ENCODE assay signal across 8 cellular contexts in genomic region chr2:43169091-43169936, GRCh38. TPM values are rescaled to one million over a fixed set of nuclear protein-coding genes. Genes with fewer than 3 reads are reported as not detected.
A peak's percentile ranks its signal among the peaks of the same experiment; 100 is the strongest.
DNase-seq lines count a peak whose midpoint lies in the region; ATAC-seq, FAIRE-seq and TF ChIP-seq lines count a peak whose summit lies in the region.

No MANE protein-coding gene starts in this region.

- WGBS in HepG2 (ENCODE audit: low lambda C conversion rate) = 71% methylated on average over 22 of the region's 24 CpGs

- intact Hi-C loops in HepG2 (cut with micrococcal nuclease; ENCODE audit: unreplicated experiment) (loop anchor here (5.0 kb wide), 1 partner anchor 342 kb away; no protein-coding TSS in a partner anchor), tibial artery (cut with DNase I; ENCODE audit: low total_unique reads) (no loop called here)

- no peak for TF ChIP-seq RAD21 in HepG2 (CRISPR knock-in tag; IDR thresholded peaks at IDR 0.05)

- no peak overlapping the region for H2AFZ ChIP-seq in HepG2 (ENCODE audit: low read length)

- TF ChIP-seq POLR2A in HepG2 (IDR thresholded peaks at IDR 0.05; ENCODE audit: insufficient read depth in 1 of 2, low read depth in 2 of 2, low read length in 2 of 2) = no peak

- no peaks in the 10 kb centered on the region for H3K36me3 ChIP-seq in HepG2 (replicated peaks in 1 of 2; ENCODE audit: control insufficient read depth in 1 of 2, insufficient read depth in 2 of 2, low read length in 2 of 2)
- no peaks in the 10 kb centered on the region for H3K36me3 ChIP-seq in tibial artery

- H3K9me3 Mint-ChIP-seq in activated naive CD4-positive, alpha-beta T cell treated with anti-CD3 and anti-CD28 coated beads, Interleukin-2, amount 50 U/mL, for 72 hours = no peaks in the 10 kb centered on the region
- no peaks in the 10 kb centered on the region for H3K9me3 Mint-ChIP-seq in type B pancreatic cell

- H3K27ac ChIP-seq in HepG2 (ENCODE audit: extremely low read length, insufficient read depth, low read length) (peak overlapping the region; percentile 2), tibial artery (no peak overlapping the region)

- peaks cover 33% of the 10 kb centered on the region for H3K4me1 Mint-ChIP-seq in type B pancreatic cell (ENCODE audit: unreplicated experiment)

- H3K4me1 ChIP-seq in HepG2 (ENCODE audit: insufficient read depth, low read length) (peaks cover 72% of the 10 kb centered on the region), tibial artery (peaks cover 0 to 10% (median 5%) of the 10 kb centered on the region in 4 donors)

- H3K9me3 ChIP-seq in HepG2 (ENCODE audit: low read length) = no peaks in the 10 kb centered on the region
- no peaks in the 10 kb centered on the region for H3K9me3 ChIP-seq in tibial artery

- H3K79me2 ChIP-seq in HepG2 (ENCODE audit: insufficient read depth, low read length) = no peaks in the 10 kb centered on the region

- H3K27me3 ChIP-seq in HepG2 (ENCODE audit: control insufficient read depth in 1 of 2, insufficient read depth in 2 of 2, low read length in 2 of 2) (no peaks in the 10 kb centered on the region), tibial artery (no peaks in the 10 kb centered on the region)

- H3K4me3 Mint-ChIP-seq in type B pancreatic cell = peak overlapping the region; percentile 73

- DNase-seq in HTR-8/SVneo (ENCODE audit: insufficient read length, low spot score) = no peak
- DNase-seq in activated naive CD4-positive, alpha-beta T cell treated with anti-CD3 and anti-CD28 coated beads, Interleukin-2, amount 50 U/mL, for 72 hours (ENCODE audit: low spot score in 2 of 2) = no peak
- DNase-seq in HepG2 (ENCODE audit: low spot score) = no peak
- no peak for DNase-seq in type B pancreatic cell (ENCODE audit: extremely low spot score, unreplicated experiment)
- DNase-seq in tibial artery = no peak

- FAIRE-seq in HTR-8/SVneo (lab: Jason Lieb, UNC) = peak; percentile 31
- FAIRE-seq in HepG2 (lab: Jason Lieb, UNC) = no peak

- no TSS peak for BruUV-seq in HepG2 (replicated peaks; lab: Mats Ljungman, UMichigan)

- TF ChIP-seq CTCF in HepG2 (CRISPR knock-in tag; IDR thresholded peaks at IDR 0.05) (peak; percentile 53), type B pancreatic cell (conservative IDR thresholded peaks at IDR 0.05) (no peak), tibial artery (IDR thresholded peaks at IDR 0.05) (no peak)

- 0 out of 2 replicates have a peak overlapping the region, but pooled peaks have one; percentile 2 for H3K9ac ChIP-seq in HepG2 (ENCODE audit: insufficient read depth, low read depth, low read length)

- POLR2A ChIA-PET in HepG2 (lab: Yijun Ruan, JAX) = interaction anchor here (0.6 to 11.0 kb wide), 12 partner anchors 8 to 195 kb away, joined by 3 to 97 read pairs (median 6); partner anchors contain the start of gene ZFP36L2

- CTCF ChIA-PET in HepG2 (lab: Yijun Ruan, JAX; ENCODE audit: low intra/inter-chr PET ratio, low total read pairs) = interaction anchor here (0.8 kb wide), 1 partner anchor 56 kb away, joined by 6 read pairs; no protein-coding TSS in a partner anchor

- H3K36me3 Mint-ChIP-seq in activated naive CD4-positive, alpha-beta T cell treated with anti-CD3 and anti-CD28 coated beads, Interleukin-2, amount 50 U/mL, for 72 hours = no peaks in the 10 kb centered on the region
- no peaks in the 10 kb centered on the region for H3K36me3 Mint-ChIP-seq in type B pancreatic cell

- TF ChIP-seq EP300 in HepG2 (IDR thresholded peaks at IDR 0.05; ENCODE audit: low read depth in 2 of 2, low read length in 2 of 2) = peak in 1 of 2 experiments; percentile 7; a peak in 1 of 4 replicates
- no peak for TF ChIP-seq EP300 in HepG2 (CRISPR knock-in tag; IDR thresholded peaks at IDR 0.05; ENCODE audit: borderline replicate concordance)

- H4K20me1 ChIP-seq in HepG2 (ENCODE audit: insufficient read depth, low read length) = no peaks in the 10 kb centered on the region

- H3K27ac Mint-ChIP-seq in activated naive CD4-positive, alpha-beta T cell treated with anti-CD3 and anti-CD28 coated beads, Interleukin-2, amount 50 U/mL, for 72 hours = peak overlapping the region; percentile 81 to 96
- H3K27ac Mint-ChIP-seq in type B pancreatic cell = peak overlapping the region; percentile 92

- ATAC-seq in GM19023 (IDR thresholded peaks at IDR 0.05; ENCODE audit: unreplicated experiment) (peak; percentile 34), HepG2 (peak; percentile 37), GM19455 (IDR thresholded peaks at IDR 0.05; ENCODE audit: unreplicated experiment) (no peak), HG03280 (IDR thresholded peaks at IDR 0.05; ENCODE audit: unreplicated experiment) (no peak)
- ATAC-seq in activated naive CD4-positive, alpha-beta T cell treated with anti-CD3 and anti-CD28 coated beads, Interleukin-2, amount 50 U/mL, for 72 hours = peak; percentile 28 to 43

- in situ Hi-C loops in HepG2 (cut with HindIII; ENCODE audit: extremely low pct_ligation_motif_present, low pct_unique_long_range_greater_than_20kb) = loop anchor here (10.0 kb wide), 1 partner anchor 55 kb away; the partner anchor contains the start of gene ZFP36L2

- H3K4me3 ChIP-seq in HepG2 (replicated peaks in 1 of 3; ENCODE audit: insufficient read depth in 1 of 3, low read depth in 2 of 3, low read length in 3 of 3) (peak overlapping the region in 1 of 3 experiments; percentile 30; a peak in 1 of 6 replicates), tibial artery (no peak overlapping the region)

- H3K4me2 ChIP-seq in HepG2 (ENCODE audit: low read depth, low read length) = peak overlapping the region; percentile 52

- no peaks in the 10 kb centered on the region for H3K27me3 Mint-ChIP-seq in type B pancreatic cell

TF ChIP-seq in HepG2, 621 proteins besides CTCF, POLR2A, EP300 and RAD21 (continues in another document):
- TF ChIP-seq, protein P1, sequence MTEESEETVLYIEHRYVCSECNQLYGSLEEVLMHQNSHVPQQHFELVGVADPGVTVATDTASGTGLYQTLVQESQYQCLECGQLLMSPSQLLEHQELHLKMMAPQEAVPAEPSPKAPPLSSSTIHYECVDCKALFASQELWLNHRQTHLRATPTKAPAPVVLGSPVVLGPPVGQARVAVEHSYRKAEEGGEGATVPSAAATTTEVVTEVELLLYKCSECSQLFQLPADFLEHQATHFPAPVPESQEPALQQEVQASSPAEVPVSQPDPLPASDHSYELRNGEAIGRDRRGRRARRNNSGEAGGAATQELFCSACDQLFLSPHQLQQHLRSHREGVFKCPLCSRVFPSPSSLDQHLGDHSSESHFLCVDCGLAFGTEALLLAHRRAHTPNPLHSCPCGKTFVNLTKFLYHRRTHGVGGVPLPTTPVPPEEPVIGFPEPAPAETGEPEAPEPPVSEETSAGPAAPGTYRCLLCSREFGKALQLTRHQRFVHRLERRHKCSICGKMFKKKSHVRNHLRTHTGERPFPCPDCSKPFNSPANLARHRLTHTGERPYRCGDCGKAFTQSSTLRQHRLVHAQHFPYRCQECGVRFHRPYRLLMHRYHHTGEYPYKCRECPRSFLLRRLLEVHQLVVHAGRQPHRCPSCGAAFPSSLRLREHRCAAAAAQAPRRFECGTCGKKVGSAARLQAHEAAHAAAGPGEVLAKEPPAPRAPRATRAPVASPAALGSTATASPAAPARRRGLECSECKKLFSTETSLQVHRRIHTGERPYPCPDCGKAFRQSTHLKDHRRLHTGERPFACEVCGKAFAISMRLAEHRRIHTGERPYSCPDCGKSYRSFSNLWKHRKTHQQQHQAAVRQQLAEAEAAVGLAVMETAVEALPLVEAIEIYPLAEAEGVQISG (CRISPR knock-in tag; IDR thresholded peaks at IDR 0.05) = peak; percentile 2; the same call in 1 of the 2 replicates
- TF ChIP-seq RARA (CRISPR knock-in tag; IDR thresholded peaks at IDR 0.05) = no peak
- TF ChIP-seq YY1 (IDR thresholded peaks at IDR 0.05; ENCODE audit: insufficient read depth, insufficient replicate concordance, low read depth, low read length) = peak; percentile 3
- 0 out of 2 replicates have a peak, but pooled peaks have one; percentile 42 for TF ChIP-seq MYC (CRISPR knock-in tag; IDR thresholded peaks at IDR 0.05; ENCODE audit: borderline replicate concordance)
- TF ChIP-seq SOX5 (CRISPR knock-in tag; IDR thresholded peaks at IDR 0.05; ENCODE audit: borderline replicate concordance) = no peak
- TF ChIP-seq HNRNPLL (IDR thresholded peaks at IDR 0.05; ENCODE audit: low read depth, low read length, poor library complexity, severe bottlenecking) = peak; percentile 15
- TF ChIP-seq TP53 (CRISPR knock-in tag; conservative IDR thresholded peaks at IDR 0.05) = no peak

RNA-seq across cellular contexts. Expression of gene ZFP36L2, which starts 57.1 kb away (rescaled TPM):
- 10 to 100 TPM; 27.3 to 70.4 TPM for total RNA-seq in activated naive CD4-positive, alpha-beta T cell treated with anti-CD3 and anti-CD28 coated beads, Interleukin-2, amount 50 U/mL, for 72 hours
- total RNA-seq in HepG2 (2016; rRNA removed; fragmentation: Illumina TruSeq; extraction: Trizol) (21.8 and 32.5 TPM in 2 replicates), type B pancreatic cell (ENCODE audit: low replicate concordance) (198 and 437 TPM in 2 replicates)
- 10.9 and 11.1 TPM in 2 replicates for total RNA-seq in HepG2 (2016; cell fraction: cytosol; rRNA removed; fragmentation: Illumina TruSeq; extraction: Trizol; ENCODE audit: low read depth)
- 20.7 and 30.7 TPM in 2 replicates for total RNA-seq in HepG2 (2016; cell fraction: insoluble cytoplasmic fraction; rRNA removed; fragmentation: Illumina TruSeq; extraction: Trizol)
- total RNA-seq in HepG2 (2016; cell fraction: membrane; rRNA removed; fragmentation: Illumina TruSeq; extraction: Trizol) = 45.2 and 45.6 TPM in 2 replicates
- total RNA-seq in HepG2 (2016; cell fraction: nucleus; rRNA removed; fragmentation: Illumina TruSeq; extraction: Trizol) = 28.9 and 31.5 TPM in 2 replicates
- polyA plus RNA-seq in HepG2 (2011; rRNA removed) = 11.2 and 12.5 TPM in 2 replicates
- 6.8 and 9.1 TPM in 2 replicates for polyA plus RNA-seq in HepG2 (2011; cell fraction: cytosol; rRNA removed)
- 13.5 and 16.7 TPM in 2 replicates for polyA plus RNA-seq in HepG2 (2011; cell fraction: nucleus; rRNA removed)
- 52.4 and 60.8 TPM in 2 replicates for polyA plus RNA-seq in HepG2 (2012)
- 10.6 and 12.4 TPM in 2 replicates for polyA plus RNA-seq in HepG2 (2016; cell fraction: cytosol; fragmentation: Illumina TruSeq; extraction: Trizol; ENCODE audit: low read depth)
- polyA plus RNA-seq in HepG2 (2016; cell fraction: insoluble cytoplasmic fraction; fragmentation: Illumina TruSeq; extraction: Trizol; ENCODE audit: low read depth) = 78.1 and 90.4 TPM in 2 replicates
- 44.3 and 47.5 TPM in 2 replicates for polyA plus RNA-seq in HepG2 (2016; cell fraction: membrane; fragmentation: Illumina TruSeq; extraction: Trizol; ENCODE audit: low read depth)
- 95.3 and 99.0 TPM in 2 replicates for polyA plus RNA-seq in HepG2 (2016; cell fraction: nucleus; fragmentation: Illumina TruSeq; extraction: Trizol; ENCODE audit: insufficient read depth, low read depth)
- polyA minus RNA-seq in HepG2 (2011; rRNA and poly(A)+ RNA removed; ENCODE audit: low replicate concordance) = 3.9 and 12.4 TPM in 2 replicates
- polyA minus RNA-seq in HepG2 (2011; cell fraction: cytosol; rRNA and poly(A)+ RNA removed) = 25.5 and 27.1 TPM in 2 replicates
- polyA minus RNA-seq in HepG2 (2011; cell fraction: nucleus; rRNA and poly(A)+ RNA removed) = 10.1 and 12.1 TPM in 2 replicates

Comparison
In these comparisons a context has a peak if more than half of its experiments do, and no peak if none do; other contexts are left out.
1. ATAC-seq: peak in GM19023 (single experiment), activated naive CD4-positive, alpha-beta T cell treated with anti-CD3 and anti-CD28 coated beads, Interleukin-2, amount 50 U/mL, for 72 hours (2 of 2) and HepG2 (single experiment); none in GM19455 (single experiment) and HG03280 (single experiment).